Comparison of ENCODE assay signal across 8 cellular contexts in the genomic region with DNA sequence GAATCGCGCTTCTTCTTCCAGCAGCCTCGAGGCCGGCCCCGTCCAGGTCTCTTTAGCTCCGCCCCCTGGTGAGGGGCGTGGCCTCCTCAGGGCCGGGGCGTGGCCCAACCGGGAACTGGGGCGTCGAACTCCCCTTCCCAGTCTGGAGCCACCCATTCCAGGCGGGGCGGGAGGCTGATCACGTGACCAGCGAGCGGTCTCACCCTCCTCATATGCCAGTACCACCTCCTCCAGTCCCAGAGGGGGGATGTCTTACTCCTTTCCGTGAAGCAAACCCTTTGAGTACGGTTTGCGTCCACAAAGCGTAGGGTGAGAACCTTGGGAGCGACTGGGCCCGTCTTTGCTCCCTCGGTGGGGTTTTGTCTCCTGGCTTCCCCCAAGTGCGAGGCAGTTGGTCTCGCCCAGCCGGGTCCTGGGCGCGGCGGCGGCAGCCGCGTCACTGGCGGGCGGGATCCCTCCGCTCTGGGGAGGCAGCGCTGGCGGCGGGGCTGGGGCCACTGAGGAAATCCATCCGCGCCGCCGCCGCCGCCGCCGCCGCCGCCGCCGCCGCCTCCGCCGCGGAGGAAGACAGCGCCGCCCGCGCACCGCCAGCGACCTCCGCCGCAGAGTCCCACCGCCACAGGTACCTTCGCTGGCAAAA. TPM values are rescaled to one million over a fixed set of nuclear protein-coding genes. Genes with fewer than 3 reads are reported as not detected.
DNase-seq lines count a peak whose midpoint lies in the region; ATAC-seq and TF ChIP-seq lines count a peak whose summit lies in the region.

A gene (plus strand): TSS at position 439 of the 640 bp plus-strand sequence. CDS start 2,526 bp downstream, outside the sequence.

- peak within 1 kb of the TSS; percentile 95 for H3K27ac Mint-ChIP-seq in activated naive CD4-positive, alpha-beta T cell treated with anti-CD3 and anti-CD28 coated beads, Interleukin-2, amount 50 U/mL, for 24 hours

- peaks cover 19% of the 10 kb centered on the region for H3K4me1 Mint-ChIP-seq in activated naive CD4-positive, alpha-beta T cell treated with anti-CD3 and anti-CD28 coated beads, Interleukin-2, amount 50 U/mL, for 24 hours

- ATAC-seq in HG02588 (IDR thresholded peaks at IDR 0.05; ENCODE audit: unreplicated experiment), result peak; percentile 63
- peak; percentile 71 for ATAC-seq in SK-N-SH treated with all-trans-retinoic acid at 6 μM for 48 hours

- no peaks in the 10 kb centered on the region for H3K36me3 Mint-ChIP-seq in activated naive CD4-positive, alpha-beta T cell treated with anti-CD3 and anti-CD28 coated beads, Interleukin-2, amount 50 U/mL, for 24 hours

- peak within 1 kb of the TSS; percentile 95 for H3K4me3 Mint-ChIP-seq in activated naive CD4-positive, alpha-beta T cell treated with anti-CD3 and anti-CD28 coated beads, Interleukin-2, amount 50 U/mL, for 24 hours

- H3K9me3 Mint-ChIP-seq in activated naive CD4-positive, alpha-beta T cell treated with anti-CD3 and anti-CD28 coated beads, Interleukin-2, amount 50 U/mL, for 24 hours, result no peaks in the 10 kb centered on the region

- DNase-seq in GM04504 (ENCODE audit: low read depth) (peak; percentile 99), NCI-H1092 (lab: John Stamatoyannopoulos, UW) (peak; percentile 99), globus pallidus (ENCODE audit: low spot score) (peak; percentile 98), occipital lobe (lab: John Stamatoyannopoulos, UW) (peak; percentile 97)

- H3K27me3 Mint-ChIP-seq in activated naive CD4-positive, alpha-beta T cell treated with anti-CD3 and anti-CD28 coated beads, Interleukin-2, amount 50 U/mL, for 24 hours, result no peaks in the 10 kb centered on the region

- peak within 1 kb of the TSS; percentile 96 for H3K27ac ChIP-seq in temporal lobe (ENCODE audit: low read depth, low read length)

TF ChIP-seq in SK-N-SH treated with all-trans-retinoic acid at 6 μM for 48 hours, 23 proteins besides CTCF, POLR2A, EP300 and RAD21:
- TF ChIP-seq SNAI2 (CRISPR knock-in tag; IDR thresholded peaks at IDR 0.05) (no peak), ZNF8 (CRISPR knock-in tag; IDR thresholded peaks at IDR 0.05) (no peak), CSDC2 (CRISPR knock-in tag; IDR thresholded peaks at IDR 0.05) (peak; percentile 74; the same call in 1 of the 2 replicates), ZFP3 (CRISPR knock-in tag; IDR thresholded peaks at IDR 0.05) (peak; percentile 76), BACH2 (CRISPR knock-in tag; IDR thresholded peaks at IDR 0.05; ENCODE audit: borderline replicate concordance) (0 out of 2 replicates have a peak, but pooled peaks have one; percentile 48)
- TF ChIP-seq, protein P1, sequence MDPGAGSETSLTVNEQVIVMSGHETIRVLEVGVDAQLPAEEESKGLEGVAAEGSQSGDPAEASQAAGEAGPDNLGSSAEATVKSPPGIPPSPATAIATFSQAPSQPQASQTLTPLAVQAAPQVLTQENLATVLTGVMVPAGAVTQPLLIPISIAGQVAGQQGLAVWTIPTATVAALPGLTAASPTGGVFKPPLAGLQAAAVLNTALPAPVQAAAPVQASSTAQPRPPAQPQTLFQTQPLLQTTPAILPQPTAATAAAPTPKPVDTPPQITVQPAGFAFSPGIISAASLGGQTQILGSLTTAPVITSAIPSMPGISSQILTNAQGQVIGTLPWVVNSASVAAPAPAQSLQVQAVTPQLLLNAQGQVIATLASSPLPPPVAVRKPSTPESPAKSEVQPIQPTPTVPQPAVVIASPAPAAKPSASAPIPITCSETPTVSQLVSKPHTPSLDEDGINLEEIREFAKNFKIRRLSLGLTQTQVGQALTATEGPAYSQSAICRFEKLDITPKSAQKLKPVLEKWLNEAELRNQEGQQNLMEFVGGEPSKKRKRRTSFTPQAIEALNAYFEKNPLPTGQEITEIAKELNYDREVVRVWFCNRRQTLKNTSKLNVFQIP (CRISPR knock-in tag; IDR thresholded peaks at IDR 0.05; ENCODE audit: borderline replicate concordance, low read depth), result peak; percentile 86; the same call in 1 of the 2 replicates

RNA-seq across cellular contexts. Expression of the gene that starts here (rescaled TPM):
- 57.7 TPM for total RNA-seq in occipital lobe
- total RNA-seq in temporal lobe, result 66.6 TPM

Comparison
In these comparisons a context has a peak if more than half of its experiments do, and no peak if none do; other contexts are left out.
1. Peak in every context shown above with its lines: DNase-seq, ATAC-seq and H3K27ac ChIP-seq.